17 cellular contexts compared by ENCODE assay signal in genomic region chr20:58926802-58927489, GRCh38. TPM values are rescaled to one million over a fixed set of nuclear protein-coding genes. Genes with fewer than 3 reads are reported as not detected.
DNase-seq lines count a peak whose midpoint lies in the region; ATAC-seq, FAIRE-seq and TF ChIP-seq lines count a peak whose summit lies in the region.
"Had no signal": no experiment of that assay in that cellular context is flagged by ENCODE, and none has a peak within 500 bp of the region (broad histone marks: within the 10 kb centered on the region; RNA-seq: fewer than 3 reads in every experiment).

No MANE protein-coding gene starts in this region.

- TF ChIP-seq POLR2A in HepG2 (IDR thresholded peaks at IDR 0.05; ENCODE audit: insufficient read depth in 1 of 2, low read depth in 2 of 2, low read length in 2 of 2) (no peak), right lobe of liver (IDR thresholded peaks at IDR 0.05) (no peak), K562 (conservative IDR thresholded peaks at IDR 0.05) (no peak), esophagus muscularis mucosa (IDR thresholded peaks at IDR 0.05; ENCODE audit: low read depth) (no peak)

- no peak overlapping the region for H2AFZ ChIP-seq in HepG2 (ENCODE audit: low read length)
- H2AFZ ChIP-seq in K562 (ENCODE audit: low read depth, low read length) = no peak overlapping the region
- no peak overlapping the region for H2AFZ ChIP-seq in mesenchymal stem cell (ENCODE audit: low read depth, low read length)
- H2AFZ ChIP-seq in OCI-LY7 (ENCODE audit: low read length) = no peak overlapping the region

- H3K4me3 ChIP-seq in HepG2 (replicated peaks in 1 of 3; ENCODE audit: insufficient read depth in 1 of 3, low read depth in 2 of 3, low read length in 3 of 3) (no peak overlapping the region), right lobe of liver (no peak overlapping the region), K562 (no peak overlapping the region), esophagus muscularis mucosa (no peak overlapping the region), mesenchymal stem cell (ENCODE audit: insufficient read depth in 1 of 2, low read depth in 1 of 2, low read length in 2 of 2) (no peak overlapping the region), OCI-LY7 (ENCODE audit: low read depth, low read length, poor library complexity, severe bottlenecking) (no peak overlapping the region)
- H3K4me3 ChIP-seq: A549 had no signal

- H3K9me2 ChIP-seq in OCI-LY7 (ENCODE audit: insufficient read depth, low read length) = no peaks in the 10 kb centered on the region

- H3K9me1 ChIP-seq in K562 (ENCODE audit: control insufficient read depth, insufficient read depth, low read length) = no peaks in the 10 kb centered on the region

- no peak overlapping the region for H2BK15ac ChIP-seq in mesenchymal stem cell (ENCODE audit: low read depth, poor library complexity, severe bottlenecking)

- no peaks in the 10 kb centered on the region for H3K79me1 ChIP-seq in mesenchymal stem cell (replicated peaks; ENCODE audit: low read length, poor library complexity, severe bottlenecking)

- no peak overlapping the region for H2AK5ac ChIP-seq in mesenchymal stem cell (ENCODE audit: low read length, severe bottlenecking)

- H2BK120ac ChIP-seq in mesenchymal stem cell (ENCODE audit: low read depth, low read length) = no peak overlapping the region

- no peak overlapping the region for H3K18ac ChIP-seq in mesenchymal stem cell (ENCODE audit: low read depth in 1 of 2, low read length in 2 of 2)

- no peak overlapping the region for H3K4ac ChIP-seq in mesenchymal stem cell (ENCODE audit: low read depth in 1 of 2, low read length in 2 of 2)

- H3K79me2 ChIP-seq in HepG2 (ENCODE audit: insufficient read depth, low read length) (no peaks in the 10 kb centered on the region), K562 (ENCODE audit: control insufficient read depth, insufficient read depth, low read length) (no peaks in the 10 kb centered on the region), OCI-LY7 (ENCODE audit: insufficient read depth, low read depth, low read length) (no peaks in the 10 kb centered on the region)

- no peak overlapping the region for H4K8ac ChIP-seq in mesenchymal stem cell (ENCODE audit: low read length)

- H3K9me3 ChIP-seq in HepG2 (ENCODE audit: low read length) (no peaks in the 10 kb centered on the region), right lobe of liver (no peaks in the 10 kb centered on the region), K562 (replicated peaks; ENCODE audit: control insufficient read depth, insufficient read depth, low read depth, low read length) (no peaks in the 10 kb centered on the region), esophagus muscularis mucosa (no peaks in the 10 kb centered on the region), mesenchymal stem cell (ENCODE audit: control insufficient read depth, low read length) (no peaks in the 10 kb centered on the region), OCI-LY7 (ENCODE audit: low read length) (no peaks in the 10 kb centered on the region)
- H3K9me3 ChIP-seq: A549 had no signal

- H3K4me1 ChIP-seq in HepG2 (ENCODE audit: insufficient read depth, low read length) (no peaks in the 10 kb centered on the region), right lobe of liver (no peaks in the 10 kb centered on the region), K562 (replicated peaks in 1 of 2; ENCODE audit: control insufficient read depth in 2 of 2, insufficient read depth in 2 of 2, low read length in 2 of 2) (no peaks in the 10 kb centered on the region; a peak in 1 of 5 replicates), esophagus muscularis mucosa (no peaks in the 10 kb centered on the region), mesenchymal stem cell (ENCODE audit: control insufficient read depth, insufficient read depth, low read depth, low read length) (no peaks in the 10 kb centered on the region), OCI-LY7 (ENCODE audit: insufficient read depth, low read length, poor library complexity, severe bottlenecking) (no peaks in the 10 kb centered on the region)
- H3K4me1 ChIP-seq: A549 had no signal

- H3K9ac ChIP-seq in HepG2 (ENCODE audit: insufficient read depth, low read depth, low read length) (no peak overlapping the region), K562 (ENCODE audit: insufficient read depth in 1 of 2, low read depth in 2 of 2, low read length in 2 of 2) (no peak overlapping the region), mesenchymal stem cell (ENCODE audit: low read length) (no peak overlapping the region)

- no peak overlapping the region for H3K4me2 ChIP-seq in HepG2 (ENCODE audit: low read depth, low read length)
- H3K4me2 ChIP-seq in K562 (ENCODE audit: insufficient read depth, low read length) = no peak overlapping the region
- H3K4me2 ChIP-seq in mesenchymal stem cell (ENCODE audit: low read length, poor library complexity, severe bottlenecking) = no peak overlapping the region
- H3K4me2 ChIP-seq in OCI-LY7 (ENCODE audit: low read length) = no peak overlapping the region
- H3K4me2 ChIP-seq: A549 had no signal

- H2BK5ac ChIP-seq in mesenchymal stem cell (ENCODE audit: low read depth, low read length, poor library complexity, severe bottlenecking) = no peak overlapping the region

- no peaks in the 10 kb centered on the region for H3K36me3 ChIP-seq in HepG2 (replicated peaks in 1 of 2; ENCODE audit: control insufficient read depth in 1 of 2, insufficient read depth in 2 of 2, low read length in 2 of 2)
- H3K36me3 ChIP-seq in right lobe of liver = no peaks in the 10 kb centered on the region
- H3K36me3 ChIP-seq in K562 (ENCODE audit: control insufficient read depth, insufficient read depth, low read length) = no peaks in the 10 kb centered on the region
- H3K36me3 ChIP-seq in esophagus muscularis mucosa = no peaks in the 10 kb centered on the region
- no peaks in the 10 kb centered on the region for H3K36me3 ChIP-seq in mesenchymal stem cell (ENCODE audit: control insufficient read depth in 1 of 2, insufficient read depth in 2 of 2, low read depth in 1 of 2, low read length in 2 of 2)
- H3K36me3 ChIP-seq in OCI-LY7 (ENCODE audit: insufficient read depth, low read length) = no peaks in the 10 kb centered on the region

- FAIRE-seq in HepG2 (lab: Jason Lieb, UNC) (no peak), K562 (lab: Jason Lieb, UNC) (no peak)
- FAIRE-seq: A549, H1 had no signal

- no peak for TF ChIP-seq CTCF in HepG2 (CRISPR knock-in tag; IDR thresholded peaks at IDR 0.05)
- no peak for TF ChIP-seq CTCF in right lobe of liver (IDR thresholded peaks at IDR 0.05)
- no peak for TF ChIP-seq CTCF in K562 (IDR thresholded peaks at IDR 0.05 in 2 of 3, conservative IDR thresholded peaks at IDR 0.05 in 1 of 3; ENCODE audit: insufficient read depth in 2 of 3, low read depth in 1 of 3, low read length in 3 of 3)
- TF ChIP-seq CTCF in esophagus muscularis mucosa (IDR thresholded peaks at IDR 0.05) = no peak
- TF ChIP-seq CTCF in OCI-LY7 (conservative IDR thresholded peaks at IDR 0.05; ENCODE audit: low read length) = no peak

- intact Hi-C loops in HepG2 (cut with micrococcal nuclease; ENCODE audit: unreplicated experiment) = no loop called here
- intact Hi-C loops in right lobe of liver (cut with DNase I) = no loop called here
- intact Hi-C loops in K562 (cut with micrococcal nuclease) = no loop called here
- intact Hi-C loops in esophagus muscularis mucosa (cut with DNase I) = no loop called here
- intact Hi-C loops in OCI-LY7 (cut with micrococcal nuclease; ENCODE audit: unreplicated experiment) = no loop called here

- no peak overlapping the region for H2BK12ac ChIP-seq in mesenchymal stem cell (ENCODE audit: low read length in 2 of 2)

- H3K23ac ChIP-seq in mesenchymal stem cell (ENCODE audit: low read length in 2 of 2) = no peak overlapping the region

- TF ChIP-seq RAD21 in HepG2 (CRISPR knock-in tag; IDR thresholded peaks at IDR 0.05) = no peak
- TF ChIP-seq RAD21 in K562 (CRISPR knock-in tag; conservative IDR thresholded peaks at IDR 0.05 in 1 of 2, IDR thresholded peaks at IDR 0.05 in 1 of 2) = no peak

- BruUV-seq in HepG2 (replicated peaks; lab: Mats Ljungman, UMichigan) (no TSS peak), K562 (replicated peaks; lab: Mats Ljungman, UMichigan) (no TSS peak), OCI-LY7 (replicated peaks; lab: Mats Ljungman, UMichigan) (no TSS peak)

- TF ChIP-seq EP300 in HepG2 (IDR thresholded peaks at IDR 0.05; ENCODE audit: low read depth in 2 of 2, low read length in 2 of 2) = no peak
- TF ChIP-seq EP300 in HepG2 (CRISPR knock-in tag; IDR thresholded peaks at IDR 0.05; ENCODE audit: borderline replicate concordance) = no peak
- no peak for TF ChIP-seq EP300 in K562 (IDR thresholded peaks at IDR 0.05; ENCODE audit: low read length)
- TF ChIP-seq EP300 in esophagus muscularis mucosa (IDR thresholded peaks at IDR 0.05) = no peak

- no peak overlapping the region for H3K14ac ChIP-seq in mesenchymal stem cell (ENCODE audit: low read length in 2 of 2)

- H3K27me3 ChIP-seq in HepG2 (ENCODE audit: control insufficient read depth in 1 of 2, insufficient read depth in 2 of 2, low read length in 2 of 2) = peaks cover 4 to 43% of the 10 kb centered on the region in 2 experiments; a peak in 4 of 5 replicates
- no peaks in the 10 kb centered on the region for H3K27me3 ChIP-seq in right lobe of liver
- H3K27me3 ChIP-seq in K562 (ENCODE audit: control insufficient read depth in 2 of 2, insufficient read depth in 2 of 2, low read length in 2 of 2) = peaks cover 29 to 44% of the 10 kb centered on the region in 2 experiments; a peak in 4 of 5 replicates
- H3K27me3 ChIP-seq in esophagus muscularis mucosa = no peaks in the 10 kb centered on the region
- peaks cover 3 to 6% of the 10 kb centered on the region in 2 experiments for H3K27me3 ChIP-seq in mesenchymal stem cell (ENCODE audit: control insufficient read depth in 1 of 2, insufficient read depth in 1 of 2, low read length in 2 of 2)

- H4K20me1 ChIP-seq in HepG2 (ENCODE audit: insufficient read depth, low read length) (no peaks in the 10 kb centered on the region), K562 (replicated peaks; ENCODE audit: control insufficient read depth, insufficient read depth, low read length) (no peaks in the 10 kb centered on the region), OCI-LY7 (ENCODE audit: insufficient read depth, low read length) (no peaks in the 10 kb centered on the region)

- CTCF ChIA-PET in HepG2 (lab: Yijun Ruan, JAX; ENCODE audit: low intra/inter-chr PET ratio, low total read pairs) (no interaction called here), K562 (lab: Yijun Ruan, JAX; ENCODE audit: low intra/inter-chr PET ratio) (no interaction called here), OCI-LY7 (lab: Charles Lee; ENCODE audit: unreplicated experiment) (no interaction called here)

- H3K27ac ChIP-seq in HepG2 (ENCODE audit: extremely low read length, insufficient read depth, low read length) (no peak overlapping the region), right lobe of liver (no peak overlapping the region), K562 (ENCODE audit: extremely low read depth, low read depth, low read length) (no peak overlapping the region), esophagus muscularis mucosa (replicated peaks in 1 of 4) (no peak overlapping the region), mesenchymal stem cell (ENCODE audit: low read length, poor library complexity, severe bottlenecking) (no peak overlapping the region), OCI-LY7 (ENCODE audit: low read depth, low read length, poor library complexity, severe bottlenecking) (no peak overlapping the region)
- H3K27ac ChIP-seq: 22Rv1, A549 had no signal

- POLR2A ChIA-PET in HepG2 (lab: Yijun Ruan, JAX) = no interaction called here
- POLR2A ChIA-PET in K562 (lab: Yijun Ruan, JAX) = interaction anchor here (0.5 to 0.9 kb wide), 2 partner anchors 9 to 11 kb away, joined by 3 read pairs; no protein-coding TSS in a partner anchor
- POLR2A ChIA-PET in OCI-LY7 (lab: Charles Lee) = interaction anchor here (0.7 kb wide), 1 partner anchor 1001 kb away, joined by 3 read pairs; no protein-coding TSS in a partner anchor

- in situ Hi-C loops in HepG2 (cut with HindIII; ENCODE audit: extremely low pct_ligation_motif_present, low pct_unique_long_range_greater_than_20kb) = no loop called here
- in situ Hi-C loops in K562 (cut with MboI) = no loop called here

- no peak overlapping the region for H4K91ac ChIP-seq in mesenchymal stem cell (ENCODE audit: low read length)

- peak; percentile 36; the same call in 2 of the 3 replicates for ATAC-seq in HepG2
- ATAC-seq in right lobe of liver = no peak
- no peak; the same call in 1 of the 3 replicates for ATAC-seq in K562
- ATAC-seq in GM21423 (IDR thresholded peaks at IDR 0.05; ENCODE audit: unreplicated experiment) = no peak
- ATAC-seq: A549; CD8-positive, alpha-beta T cell had no signal

- no peak for DNase-seq in HepG2 (ENCODE audit: low spot score)
- no peak for DNase-seq in right lobe of liver
- no peak for DNase-seq in K562 (ENCODE audit: extremely low read depth in 1 of 4, low spot score in 3 of 4)
- DNase-seq in esophagus muscularis mucosa (ENCODE audit: extremely low spot score) = peak; percentile 87
- no peak for DNase-seq in mesenchymal stem cell
- no peak for DNase-seq in OCI-LY7 (ENCODE audit: low spot score)
- DNase-seq: AML-193; Calu3; CD8-positive, alpha-beta T cell; DMS79 treated with DMSO at 0.1 percent for 48 hours; GF-D8; H9; IMR-90 had no signal

- 43% methylated on average over 10 of the region's 10 CpGs for WGBS in HepG2 (ENCODE audit: low lambda C conversion rate)
- WGBS in right lobe of liver (ENCODE audit: insufficient coverage, low coverage, low lambda C conversion rate, missing lambda C conversion rate) = 93% methylated on average over 8 of the region's 10 CpGs
- 19% methylated on average over 10 of the region's 10 CpGs for WGBS in K562 (ENCODE audit: insufficient coverage, low coverage, missing lambda C conversion rate)
- 93% methylated on average over 10 of the region's 10 CpGs for WGBS in esophagus muscularis mucosa
- 90% methylated on average over 10 of the region's 10 CpGs for WGBS in mesenchymal stem cell

RNA-seq across cellular contexts. Expression of gene NELFCD, which starts 54.1 kb away (rescaled TPM):
- 159 and 160 TPM in 2 replicates for total RNA-seq in HepG2 (2016; rRNA removed; fragmentation: Illumina TruSeq; extraction: Trizol)
- 40.4 and 47.8 TPM in 2 replicates for total RNA-seq in HepG2 (2016; cell fraction: cytosol; rRNA removed; fragmentation: Illumina TruSeq; extraction: Trizol; ENCODE audit: low read depth)
- total RNA-seq in HepG2 (2016; cell fraction: insoluble cytoplasmic fraction; rRNA removed; fragmentation: Illumina TruSeq; extraction: Trizol) = 132 and 155 TPM in 2 replicates
- total RNA-seq in HepG2 (2016; cell fraction: membrane; rRNA removed; fragmentation: Illumina TruSeq; extraction: Trizol) = 73.6 and 76.0 TPM in 2 replicates
- 124 and 141 TPM in 2 replicates for total RNA-seq in HepG2 (2016; cell fraction: nucleus; rRNA removed; fragmentation: Illumina TruSeq; extraction: Trizol)
- 168 and 203 TPM in 2 replicates for polyA plus RNA-seq in HepG2 (2011; rRNA removed)
- polyA plus RNA-seq in HepG2 (2011; cell fraction: cytosol; rRNA removed) = 156 and 174 TPM in 2 replicates
- 553 and 648 TPM in 2 replicates for polyA plus RNA-seq in HepG2 (2011; cell fraction: nucleus; rRNA removed)
- polyA plus RNA-seq in HepG2 (2012) = 143 and 173 TPM in 2 replicates
- 31.7 and 32.2 TPM in 2 replicates for polyA plus RNA-seq in HepG2 (2016; cell fraction: cytosol; fragmentation: Illumina TruSeq; extraction: Trizol; ENCODE audit: low read depth)
- 140 and 169 TPM in 2 replicates for polyA plus RNA-seq in HepG2 (2016; cell fraction: insoluble cytoplasmic fraction; fragmentation: Illumina TruSeq; extraction: Trizol; ENCODE audit: low read depth)
- polyA plus RNA-seq in HepG2 (2016; cell fraction: membrane; fragmentation: Illumina TruSeq; extraction: Trizol; ENCODE audit: low read depth) = 55.0 and 56.1 TPM in 2 replicates
- 254 and 278 TPM in 2 replicates for polyA plus RNA-seq in HepG2 (2016; cell fraction: nucleus; fragmentation: Illumina TruSeq; extraction: Trizol; ENCODE audit: insufficient read depth, low read depth)
- polyA minus RNA-seq in HepG2 (2011; rRNA and poly(A)+ RNA removed; ENCODE audit: low replicate concordance) = 150 and 192 TPM in 2 replicates
- 74.9 and 79.5 TPM in 2 replicates for polyA minus RNA-seq in HepG2 (2011; cell fraction: cytosol; rRNA and poly(A)+ RNA removed)
- polyA minus RNA-seq in HepG2 (2011; cell fraction: nucleus; rRNA and poly(A)+ RNA removed) = 224 and 244 TPM in 2 replicates
- 10 to 100 TPM; 31.1 to 41.4 (median 36.5) TPM for total RNA-seq in right lobe of liver
- total RNA-seq in K562 (2011; cell fraction: chromatin; rRNA removed; ENCODE audit: low replicate concordance) = 499 and 562 TPM in 2 replicates
- total RNA-seq in K562 (2011; cell fraction: nucleolus; rRNA removed) = 227 and 235 TPM in 2 replicates
- total RNA-seq in K562 (2011; cell fraction: nucleoplasm; rRNA removed) = 274 and 301 TPM in 2 replicates
- 96.5 and 113 TPM in 2 replicates for total RNA-seq in K562 (2014; rRNA removed)
- 77.9 and 80.6 TPM in 2 replicates for total RNA-seq in K562 (2014; rRNA removed; fragmentation: Illumina TruSeq; extraction: Trizol)
- total RNA-seq in K562 (2015; rRNA removed; fragmentation: Illumina TruSeq; extraction: Trizol) = 84.7 and 86.6 TPM in 2 replicates
- 111 and 116 TPM in 2 replicates for total RNA-seq in K562 (2021)
- polyA plus RNA-seq in K562 (2011; rRNA removed) = 138 and 163 TPM in 2 replicates
- polyA plus RNA-seq in K562 (2011; cell fraction: cytosol; rRNA removed) = 115 and 130 TPM in 2 replicates
- polyA plus RNA-seq in K562 (2011; cell fraction: nucleus; rRNA removed) = 305 and 361 TPM in 2 replicates
- 93.4 and 101 TPM in 2 replicates for polyA plus RNA-seq in K562 (2012)
- polyA plus RNA-seq in K562 (2014; fragmentation: Illumina TruSeq; extraction: Trizol) = 136 and 137 TPM in 2 replicates
- 10 to 100 TPM; 11.7 to 22.2 TPM for polyA plus RNA-seq in K562 (2014; fragmentation: Nextera tagmentation; extraction: Ambion mirVana)
- polyA plus RNA-seq in K562 (2014; rRNA removed) = 121 and 123 TPM in 2 replicates
- 159 and 203 TPM in 2 replicates for polyA minus RNA-seq in K562 (2011; rRNA and poly(A)+ RNA removed)
- polyA minus RNA-seq in K562 (2011; cell fraction: cytosol; rRNA and poly(A)+ RNA removed) = 57.0 and 63.8 TPM in 2 replicates
- 68.1 and 105 TPM in 2 replicates for polyA minus RNA-seq in K562 (2011; cell fraction: nucleus; rRNA and poly(A)+ RNA removed)
- total RNA-seq in esophagus muscularis mucosa = 10 to 100 TPM; 30.5 to 41.5 (median 34.9) TPM
- 29.8 TPM for polyA plus RNA-seq in mesenchymal stem cell (2013, experiment 1 of 2)
- polyA plus RNA-seq in mesenchymal stem cell (2013, experiment 2 of 2) = 30.4 TPM
- total RNA-seq in OCI-LY7 (2014; rRNA removed; shearing (Covaris generic)) = 83.4 and 90.7 TPM in 2 replicates
- 143 and 155 TPM in 2 replicates for total RNA-seq in OCI-LY7 (2022)

Comparison
In these comparisons a context has a peak if more than half of its experiments do, and no peak if none do; other contexts are left out.
1. Of the 241 proteins assayed by ChIP-seq in both HepG2 and K562: peak only in HepG2: SMC3; only in K562: none; in both: CEBPB, CEBPG and ZNF12; in neither: 234; mixed calls (peak in some experiments, not most) for 3.